Comparison of ENCODE assay signal across 17 cellular contexts in genomic region chr3:107627962-107628542, GRCh38.
DNase-seq lines count a peak whose midpoint lies in the region; FAIRE-seq and TF ChIP-seq lines count a peak whose summit lies in the region.
"Had no signal": no experiment of that assay in that cellular context is flagged by ENCODE, and none has a peak within 500 bp of the region (broad histone marks: within the 10 kb centered on the region; RNA-seq: fewer than 3 reads in every experiment).

No MANE protein-coding gene starts in this region.

- H3K4me3 ChIP-seq in AG04450 (ENCODE audit: low read depth, low read length) (no peak overlapping the region), HEK293 (ENCODE audit: low read depth, low read length) (no peak overlapping the region), fibroblast of pulmonary artery (replicated peaks; ENCODE audit: low read depth, low read length) (no peak overlapping the region)
- H3K4me3 ChIP-seq: thyroid gland had no signal

- no peaks in the 10 kb centered on the region for H3K36me3 ChIP-seq in HEK293 (ENCODE audit: control insufficient read depth in 2 of 2, insufficient read depth in 1 of 2, low read length in 2 of 2)
- H3K36me3 ChIP-seq: thyroid gland had no signal

- no peak for TF ChIP-seq POLR2A in H54 (IDR thresholded peaks at IDR 0.05; ENCODE audit: low read depth, low read length)

- TF ChIP-seq CTCF in AG04450 (IDR thresholded peaks at IDR 0.05; ENCODE audit: low read depth, low read length) (peak; percentile 31; the same call in 1 of the 2 replicates), HEK293 (tag by site-specific recombination; IDR thresholded peaks at IDR 0.05) (no peak), fibroblast of pulmonary artery (IDR thresholded peaks at IDR 0.05; ENCODE audit: low read length, missing control alignments) (peak; percentile 22)

- no peaks in the 10 kb centered on the region for H3K27me3 ChIP-seq in AG04450 (ENCODE audit: control insufficient read depth, insufficient read depth, low read length)
- H3K27me3 ChIP-seq: thyroid gland had no signal

- no peak for DNase-seq in AG04450 (ENCODE audit: low read depth, low spot score)
- peak; percentile 4 for DNase-seq in RPMI8226
- DNase-seq in fibroblast of pulmonary artery (ENCODE audit: low read depth), result no peak
- no peak for DNase-seq in KG1 (lab: John Stamatoyannopoulos, UW)
- DNase-seq in NCI-H2029 (lab: John Stamatoyannopoulos, UW), result no peak
- DNase-seq in H54 (ENCODE audit: insufficient read length, low spot score), result no peak
- no peak for DNase-seq in RKO (ENCODE audit: low spot score)
- DNase-seq: activated CD8-positive, alpha-beta memory T cell treated with anti-CD3 and anti-CD28 coated beads, Interleukin-2, amount 10 ng/mL, durations not matched to agents 7 days and 5 days; activated naive CD4-positive, alpha-beta T cell; effector memory CD8-positive, alpha-beta T cell; head of caudate nucleus; left colon; NCI-H146; NCI-H524 treated with DMSO at 0.1 percent for 48 hours; stimulated activated CD4-positive, alpha-beta T cell treated with anti-CD3 and anti-CD28 coated beads, Interleukin-1b, Interleukin-23, amount 100 ng/mL, for 48 hours; thyroid gland had no signal

- POLR2A ChIA-PET in AG04450 (lab: Yijun Ruan, JAX) (no interaction called here), HEK293 (lab: Yijun Ruan, JAX) (no interaction called here)

- H3K9me3 ChIP-seq in AG04450 (ENCODE audit: control insufficient read depth, insufficient read depth, low read length) (no peaks in the 10 kb centered on the region), HEK293 (ENCODE audit: control insufficient read depth, insufficient read depth, low read depth, low read length) (no peaks in the 10 kb centered on the region)
- H3K9me3 ChIP-seq: thyroid gland had no signal

- H3K27ac ChIP-seq in AG04450 (ENCODE audit: low read depth, low read length) (no peak overlapping the region), HEK293 (ENCODE audit: extremely low read depth, low read depth, low read length) (no peak overlapping the region)
- H3K27ac ChIP-seq: thyroid gland had no signal

- no peak for FAIRE-seq in H54 (lab: Jason Lieb, UNC)

- H3K4me1 ChIP-seq in HEK293 (ENCODE audit: control insufficient read depth, insufficient read depth, low read length), result peaks cover 9% of the 10 kb centered on the region
- H3K4me1 ChIP-seq: thyroid gland had no signal

- CTCF ChIA-PET in AG04450 (lab: Charles Lee) (interaction anchor here (0.9 to 2.1 kb wide), 5 partner anchors 34 to 356 kb away, joined by 3 to 8 read pairs (median 5); no protein-coding TSS in a partner anchor), HEK293 (lab: Yijun Ruan, JAX) (no interaction called here)

TF ChIP-seq in HEK293, 187 proteins besides CTCF, POLR2A, EP300 and RAD21:
- TF ChIP-seq KLF10 (tag by site-specific recombination; IDR thresholded peaks at IDR 0.05) (no peak), ZNF654 (tag by site-specific recombination; IDR thresholded peaks at IDR 0.05; ENCODE audit: low read depth) (peak; percentile 9; the same call in 1 of the 2 replicates)
